In genomic region chr2:227423633-227424499, GRCh38 we compare ENCODE assay signal across 1 cellular context.
TF ChIP-seq lines count a peak whose summit lies in the region.

No MANE protein-coding gene starts in this region.

TF ChIP-seq in IMR-90, 13 proteins besides CTCF, POLR2A, EP300 and RAD21 (continued from another document):
- TF ChIP-seq MAFK (IDR thresholded peaks at IDR 0.05; ENCODE audit: low read depth, low read length) (no peak), NFE2L2 (IDR thresholded peaks at IDR 0.05; ENCODE audit: low read depth, low read length) (no peak), ELK1 (IDR thresholded peaks at IDR 0.05; ENCODE audit: borderline replicate concordance, low read depth, low read length) (no peak), RFX5 (IDR thresholded peaks at IDR 0.05; ENCODE audit: low read depth, low read length) (no peak), RCOR1 (IDR thresholded peaks at IDR 0.05; ENCODE audit: insufficient replicate concordance, low read length) (no peak)
